Comparison of ENCODE assay signal across 21 cellular contexts in the genomic region with DNA sequence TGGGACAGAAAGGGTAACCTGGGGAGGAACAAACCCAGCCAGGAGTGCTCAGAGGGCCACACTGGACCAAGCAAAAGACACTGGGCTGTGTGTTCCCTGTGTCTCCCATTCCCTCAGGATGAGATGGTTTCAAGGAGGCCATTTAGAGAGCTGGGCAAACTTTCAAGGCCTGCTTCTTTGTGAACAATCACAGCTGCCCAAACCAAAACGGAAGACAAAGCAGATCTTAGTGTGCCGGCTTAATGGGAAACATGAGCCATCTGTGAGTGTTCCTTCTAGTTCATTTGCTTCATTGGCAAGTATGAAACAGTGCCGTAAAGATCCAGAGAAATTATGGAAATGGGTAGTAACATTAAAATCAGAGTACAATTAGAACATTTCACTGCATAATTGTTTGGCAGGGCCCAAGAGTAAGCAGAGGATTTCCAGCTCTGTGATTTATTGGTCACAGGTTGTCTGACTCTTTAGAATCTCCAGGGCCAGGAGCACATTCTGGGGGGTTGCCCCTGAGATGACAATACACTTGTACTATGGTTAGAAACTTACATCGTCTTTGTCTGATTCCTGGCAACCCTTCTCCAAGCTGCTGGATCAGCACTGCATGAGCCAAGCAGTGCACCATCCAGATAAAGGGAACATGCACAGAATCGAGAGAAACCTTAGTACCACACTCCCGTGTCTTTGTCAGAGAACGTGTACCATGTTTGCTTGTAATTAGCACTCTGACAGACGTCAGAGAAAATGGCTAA.
DNase-seq lines count a peak whose midpoint lies in the region; ATAC-seq and TF ChIP-seq lines count a peak whose summit lies in the region.
"Had no signal": no experiment of that assay in that cellular context is flagged by ENCODE, and none has a peak within 500 bp of the region (broad histone marks: within the 10 kb centered on the region; RNA-seq: fewer than 3 reads in every experiment).

No MANE protein-coding gene starts in this region.

- no peak for TF ChIP-seq POLR2A in IMR-90 (IDR thresholded peaks at IDR 0.05; ENCODE audit: low read depth, low read length)
- TF ChIP-seq POLR2A in sigmoid colon (IDR thresholded peaks at IDR 0.05), result no peak

- no peak overlapping the region for H4K91ac ChIP-seq in IMR-90 (ENCODE audit: insufficient read depth, low read depth, low read length)

- no peaks in the 10 kb centered on the region for H3K79me1 ChIP-seq in IMR-90 (ENCODE audit: low read depth in 1 of 2, low read length in 2 of 2)

- no peak overlapping the region for H2BK120ac ChIP-seq in IMR-90 (ENCODE audit: low read depth, low read length)

- POLR2A ChIA-PET in IMR-90 (lab: Charles Lee; ENCODE audit: unreplicated experiment), result no interaction called here

- H3K14ac ChIP-seq in IMR-90 (replicated peaks; ENCODE audit: low read depth, low read length), result no peak overlapping the region

- no peaks in the 10 kb centered on the region for H3K27me3 ChIP-seq in IMR-90 (ENCODE audit: control insufficient read depth, insufficient read depth, low read length)
- no peaks in the 10 kb centered on the region for H3K27me3 ChIP-seq in sigmoid colon
- H3K27me3 ChIP-seq: BE2C, tibial nerve had no signal

- CTCF ChIA-PET in IMR-90 (lab: Yijun Ruan, JAX), result no interaction called here

- no peak for TF ChIP-seq RAD21 in IMR-90 (IDR thresholded peaks at IDR 0.05; ENCODE audit: low read length)

- no peak overlapping the region for H3K23ac ChIP-seq in IMR-90 (ENCODE audit: low read depth, low read length)

- BruUV-seq in IMR-90 (replicated peaks; lab: Mats Ljungman, UMichigan), result no TSS peak

- DNase-seq in IMR-90 (no peak), astrocyte of the hippocampus (ENCODE audit: low read depth, low spot score) (peak; percentile 67), inferior parietal cortex (ENCODE audit: extremely low spot score) (peak; percentile 75), putamen (ENCODE audit: low spot score) (peak; percentile 34), Right ventricle myocardium superior (no peak), sigmoid colon (no peak)
- DNase-seq: activated CD4-positive, alpha-beta memory T cell treated with anti-CD3 and anti-CD28 coated beads for 36 hours; activated CD4-positive, CD25-positive, alpha-beta regulatory T cell treated with anti-CD3 and anti-CD28 coated beads, Interleukin-2, amount 50 U/mL, for 72 hours; aorta; BE2C; central memory CD4-positive, alpha-beta T cell; DMS153; kidney; NCI-H82; stimulated activated CD4-positive, alpha-beta T cell treated with anti-CD3 and anti-CD28 coated beads, Interleukin-15, amount 100 ng/mL, for 24 hours; stimulated activated naive CD4-positive, alpha-beta T cell had no signal

- no peak overlapping the region for H4K5ac ChIP-seq in IMR-90 (ENCODE audit: low read depth, low read length)

- no peaks in the 10 kb centered on the region for H3K9me1 ChIP-seq in IMR-90 (ENCODE audit: insufficient read depth, low read length)

- intact Hi-C loops in IMR-90 (cut with micrococcal nuclease) (no loop called here), Right ventricle myocardium superior (cut with DNase I) (no loop called here), sigmoid colon (cut with DNase I) (loop anchor here (5.0 kb wide), 1 partner anchor 143 kb away; no protein-coding TSS in a partner anchor)

- no peaks in the 10 kb centered on the region for H4K20me1 ChIP-seq in IMR-90 (ENCODE audit: insufficient read depth, low read length)

- H3K18ac ChIP-seq in IMR-90 (ENCODE audit: low read depth, low read length), result no peak overlapping the region

- H3K9ac ChIP-seq in IMR-90 (ENCODE audit: low read depth, low read length), result no peak overlapping the region

- H3K27ac ChIP-seq in IMR-90 (ENCODE audit: insufficient read depth, low read length) (no peak overlapping the region), sigmoid colon (peak overlapping the region in 2 of 4 donors; percentile 34 to 60)
- H3K27ac ChIP-seq: SK-N-MC had no signal

- dilution Hi-C loops in IMR-90 (cut with HindIII; ENCODE audit: low sequenced_read_pairs, unreplicated experiment), result no loop called here

- H3K4me1 ChIP-seq in IMR-90 (ENCODE audit: control insufficient read depth, insufficient read depth, low read length) (no peaks in the 10 kb centered on the region), sigmoid colon (peaks cover 0 to 24% (median 0%) of the 10 kb centered on the region in 4 donors)
- H3K4me1 ChIP-seq: BE2C, tibial nerve had no signal

- H2AK9ac ChIP-seq in IMR-90 (replicated peaks; ENCODE audit: low read depth, low read length, poor library complexity), result peak overlapping the region; percentile 24

- no peak overlapping the region for H3K56ac ChIP-seq in IMR-90 (ENCODE audit: extremely low read depth, insufficient read depth, low read length)

- no peak overlapping the region for H4K8ac ChIP-seq in IMR-90 (ENCODE audit: low read depth in 2 of 2, low read length in 2 of 2)

- H3K4me3 ChIP-seq in IMR-90 (ENCODE audit: insufficient read depth, low read depth, low read length) (no peak overlapping the region), sigmoid colon (no peak overlapping the region)
- H3K4me3 ChIP-seq: mucosa of descending colon, SK-N-MC, tibial nerve had no signal

- H2BK15ac ChIP-seq in IMR-90 (ENCODE audit: low read depth, low read length), result no peak overlapping the region

- 32% methylated on average over 5 of the region's 8 CpGs; no CpG with 5 or more reads in 1 of the 2 experiments for WGBS in IMR-90 (ENCODE audit: extremely low coverage in 2 of 2, insufficient read length in 1 of 2), 2 experiments
- WGBS in sigmoid colon, 2 donors, result 59 to 69% methylated on average over 8 of the region's 8 CpGs

- TF ChIP-seq CTCF in IMR-90 (conservative IDR thresholded peaks at IDR 0.05; ENCODE audit: low read depth, low read length) (no peak), sigmoid colon (IDR thresholded peaks at IDR 0.05) (no peak)

- peaks cover 15% of the 10 kb centered on the region for H3K9me3 ChIP-seq in IMR-90 (ENCODE audit: control insufficient read depth, insufficient read depth, low read length)
- no peaks in the 10 kb centered on the region for H3K9me3 ChIP-seq in sigmoid colon
- H3K9me3 ChIP-seq: BE2C, mucosa of descending colon, tibial nerve had no signal

- in situ Hi-C loops in IMR-90 (cut with MboI; ENCODE audit: low sequenced_read_pairs), result no loop called here

- H2AK5ac ChIP-seq in IMR-90 (ENCODE audit: low read depth, low read length), result no peak overlapping the region

- ATAC-seq in IMR-90 (ENCODE audit: low read depth) (no peak), HG03442 (IDR thresholded peaks at IDR 0.05; ENCODE audit: unreplicated experiment) (no peak), Right ventricle myocardium superior (ENCODE audit: poor library complexity) (no peak)
- ATAC-seq: mucosa of descending colon; natural killer cell treated with Interleukin-12 subunit alpha and Interleukin-12 subunit beta and Interleukin-15 and Interleukin-18, amount 100 ng/mL, for 72 hours had no signal

- no peak for TF ChIP-seq EP300 in sigmoid colon (IDR thresholded peaks at IDR 0.05)

- H3K4ac ChIP-seq in IMR-90 (ENCODE audit: low read depth, low read length), result no peak overlapping the region

- no peak overlapping the region for H3K4me2 ChIP-seq in IMR-90 (ENCODE audit: low read depth, low read length)

- H2BK20ac ChIP-seq in IMR-90 (ENCODE audit: low read depth, low read length), result no peak overlapping the region

- no peak overlapping the region for H2AFZ ChIP-seq in IMR-90 (replicated peaks; ENCODE audit: low read length, poor library complexity)

- no peak overlapping the region for H2BK5ac ChIP-seq in IMR-90 (ENCODE audit: low read depth, low read length, poor library complexity, severe bottlenecking)

- H3K36me3 ChIP-seq in IMR-90 (ENCODE audit: control insufficient read depth, insufficient read depth, low read length) (no peaks in the 10 kb centered on the region), sigmoid colon (no peaks in the 10 kb centered on the region)
- H3K36me3 ChIP-seq: BE2C, tibial nerve had no signal

TF ChIP-seq in IMR-90, 13 proteins besides CTCF, POLR2A, EP300 and RAD21:
- TF ChIP-seq RFX5 (IDR thresholded peaks at IDR 0.05; ENCODE audit: low read depth, low read length) (no peak), MAFK (IDR thresholded peaks at IDR 0.05; ENCODE audit: low read depth, low read length) (no peak), SMC3 (IDR thresholded peaks at IDR 0.05; ENCODE audit: low read depth, low read length) (no peak), MAZ (IDR thresholded peaks at IDR 0.05; ENCODE audit: borderline replicate concordance, low read depth, low read length) (no peak), NFE2L2 (IDR thresholded peaks at IDR 0.05; ENCODE audit: low read depth, low read length) (no peak), FOS (IDR thresholded peaks at IDR 0.05; ENCODE audit: low read depth, low read length) (no peak), BHLHE40 (IDR thresholded peaks at IDR 0.05; ENCODE audit: low read depth, low read length) (no peak), MXI1 (IDR thresholded peaks at IDR 0.05; ENCODE audit: borderline replicate concordance, low read depth, low read length) (no peak), RCOR1 (IDR thresholded peaks at IDR 0.05; ENCODE audit: insufficient replicate concordance, low read length) (no peak), CHD1 (IDR thresholded peaks at IDR 0.05; ENCODE audit: low read depth, low read length) (no peak), CEBPB (IDR thresholded peaks at IDR 0.05; ENCODE audit: low read depth, low read length) (no peak)
- TF ChIP-seq, protein P1, sequence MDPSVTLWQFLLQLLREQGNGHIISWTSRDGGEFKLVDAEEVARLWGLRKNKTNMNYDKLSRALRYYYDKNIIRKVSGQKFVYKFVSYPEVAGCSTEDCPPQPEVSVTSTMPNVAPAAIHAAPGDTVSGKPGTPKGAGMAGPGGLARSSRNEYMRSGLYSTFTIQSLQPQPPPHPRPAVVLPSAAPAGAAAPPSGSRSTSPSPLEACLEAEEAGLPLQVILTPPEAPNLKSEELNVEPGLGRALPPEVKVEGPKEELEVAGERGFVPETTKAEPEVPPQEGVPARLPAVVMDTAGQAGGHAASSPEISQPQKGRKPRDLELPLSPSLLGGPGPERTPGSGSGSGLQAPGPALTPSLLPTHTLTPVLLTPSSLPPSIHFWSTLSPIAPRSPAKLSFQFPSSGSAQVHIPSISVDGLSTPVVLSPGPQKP (IDR thresholded peaks at IDR 0.05; ENCODE audit: borderline replicate concordance, low read depth, low read length), result no peak
- TF ChIP-seq, protein P2, sequence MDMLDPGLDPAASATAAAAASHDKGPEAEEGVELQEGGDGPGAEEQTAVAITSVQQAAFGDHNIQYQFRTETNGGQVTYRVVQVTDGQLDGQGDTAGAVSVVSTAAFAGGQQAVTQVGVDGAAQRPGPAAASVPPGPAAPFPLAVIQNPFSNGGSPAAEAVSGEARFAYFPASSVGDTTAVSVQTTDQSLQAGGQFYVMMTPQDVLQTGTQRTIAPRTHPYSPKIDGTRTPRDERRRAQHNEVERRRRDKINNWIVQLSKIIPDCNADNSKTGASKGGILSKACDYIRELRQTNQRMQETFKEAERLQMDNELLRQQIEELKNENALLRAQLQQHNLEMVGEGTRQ (IDR thresholded peaks at IDR 0.05; ENCODE audit: low read depth, low read length), result no peak

Comparison
In these comparisons a context has a peak if more than half of its experiments do, and no peak if none do; other contexts are left out.
1. DNase-seq: peak in astrocyte of the hippocampus (single experiment), inferior parietal cortex (single experiment) and putamen (single experiment); none in IMR-90 (single experiment), Right ventricle myocardium superior (single experiment) and sigmoid colon (single experiment).